Comparison of ENCODE assay signal across 9 cellular contexts in genomic region chr19:7497292-7497691, GRCh38. TPM values are rescaled to one million over a fixed set of nuclear protein-coding genes. Genes with fewer than 3 reads are reported as not detected.
DNase-seq lines count a peak whose midpoint lies in the region; ATAC-seq, FAIRE-seq and TF ChIP-seq lines count a peak whose summit lies in the region.
"Had no signal": no experiment of that assay in that cellular context is flagged by ENCODE, and none has a peak within 500 bp of the region (broad histone marks: within the 10 kb centered on the region; RNA-seq: fewer than 3 reads in every experiment).

No MANE protein-coding gene starts in this region.

- FAIRE-seq in GM12878 (lab: Jason Lieb, UNC) = peak; percentile 54

- H3K9me3 ChIP-seq in MM.1S (replicated peaks; ENCODE audit: insufficient read depth, low read length) (no peaks in the 10 kb centered on the region), GM12878 (replicated peaks; ENCODE audit: control insufficient read depth, insufficient read depth, low read length) (no peaks in the 10 kb centered on the region)

- H3K9me2 ChIP-seq in MM.1S (replicated peaks; ENCODE audit: insufficient read depth, low read length) = no peaks in the 10 kb centered on the region

- H3K4me1 ChIP-seq in MM.1S (ENCODE audit: low read length) = no peaks in the 10 kb centered on the region
- H3K4me1 ChIP-seq in GM12878 (ENCODE audit: control insufficient read depth, insufficient read depth, low read length) = no peaks in the 10 kb centered on the region

- no peaks in the 10 kb centered on the region for H3K27me3 ChIP-seq in GM06990 (replicated peaks; ENCODE audit: control insufficient read depth, insufficient read depth, low read length)
- H3K27me3 ChIP-seq in MM.1S (replicated peaks; ENCODE audit: insufficient read depth, low read length) = peaks cover 76% of the 10 kb centered on the region
- no peaks in the 10 kb centered on the region; a peak in 1 of 4 replicates for H3K27me3 ChIP-seq in GM12878 (replicated peaks in 1 of 2; ENCODE audit: control insufficient read depth in 2 of 2, insufficient read depth in 2 of 2, low read length in 1 of 2)

- H3K4me2 ChIP-seq in MM.1S (ENCODE audit: low read depth, low read length) (no peak overlapping the region), GM12878 (ENCODE audit: control insufficient read depth, insufficient read depth) (no peak overlapping the region)

- H3K4me3 ChIP-seq in GM06990 (replicated peaks; ENCODE audit: low read depth, low read length) (no peak overlapping the region), MM.1S (ENCODE audit: low read length) (no peak overlapping the region), GM12878 (no peak overlapping the region)

- H3K9ac ChIP-seq in MM.1S (ENCODE audit: low read length) (no peak overlapping the region), GM12878 (ENCODE audit: control insufficient read depth, insufficient read depth, low read length) (no peak overlapping the region)

- TF ChIP-seq RAD21 in GM12878 (IDR thresholded peaks at IDR 0.05; ENCODE audit: insufficient read depth, low read depth, low read length) = peak; percentile 29; the same call in 1 of the 2 replicates

- SMC1A ChIA-PET in GM12878 (lab: Charles Lee; ENCODE audit: uncharacterized antibody, unreplicated experiment) = no interaction called here

- POLR2A ChIA-PET in GM12878 (lab: Charles Lee) = no interaction called here

- no peak for TF ChIP-seq POLR2A in GM12878 (IDR thresholded peaks at IDR 0.05; ENCODE audit: low read depth, low read length)

- H3K36me3 Mint-ChIP-seq in naive B cell = no peaks in the 10 kb centered on the region
- H3K36me3 Mint-ChIP-seq in mesothelial cell of epicardium = no peaks in the 10 kb centered on the region

- H3K79me2 ChIP-seq in MM.1S (ENCODE audit: low read length) (no peaks in the 10 kb centered on the region), GM12878 (ENCODE audit: control insufficient read depth, insufficient read depth, low read length) (no peaks in the 10 kb centered on the region)

- no peak for DNase-seq in GM06990 (ENCODE audit: extremely low read depth, insufficient read length)
- peak; percentile 34 for DNase-seq in MM.1S
- DNase-seq in GM12878 (ENCODE audit: low read depth, low spot score) = no peak
- no peak for DNase-seq in naive B cell
- no peak for DNase-seq in middle frontal gyrus (ENCODE audit: extremely low spot score, low spot score)
- DNase-seq in mesothelial cell of epicardium (ENCODE audit: low spot score in 2 of 2, unreplicated experiment in 2 of 2) = no peak
- DNase-seq in activated CD8-positive, alpha-beta memory T cell treated with anti-CD3 and anti-CD28 coated beads, Interleukin-2, amount 50 U/mL, for 48 hours = no peak
- no peak for DNase-seq in NCI-H510A treated with DMSO at 0.1 percent for 48 hours (lab: John Stamatoyannopoulos, UW)

- CTCF ChIA-PET in GM12878 (lab: Yijun Ruan, JAX) = interaction anchor here (0.6 to 1.7 kb wide), 4 partner anchors 19 to 143 kb away, joined by 3 to 7 read pairs (median 3); no protein-coding TSS in a partner anchor

- peak overlapping the region in 1 of 6 donors; percentile 26 for H3K27ac Mint-ChIP-seq in naive B cell
- no peak overlapping the region for H3K27ac Mint-ChIP-seq in mesothelial cell of epicardium
- H3K27ac Mint-ChIP-seq: T-helper 2 cell treated with Interferon-gamma antibody and Interleukin-4, amounts not matched to agents 5 μg/mL and 100 μg/mL, for 36 hours had no signal

- H3K27ac ChIP-seq in MM.1S (ENCODE audit: low read length) (no peak overlapping the region), GM12878 (ENCODE audit: control insufficient read depth, insufficient read depth) (no peak overlapping the region)

- peak overlapping the region in 2 of 8 donors; percentile 17 to 45 for H3K4me3 Mint-ChIP-seq in naive B cell
- no peak overlapping the region for H3K4me3 Mint-ChIP-seq in mesothelial cell of epicardium
- H3K4me3 Mint-ChIP-seq: T-helper 2 cell treated with Interferon-gamma antibody and Interleukin-4, amounts not matched to agents 5 μg/mL and 100 μg/mL, for 36 hours had no signal

- peak; percentile 47 for TF ChIP-seq CTCF in GM06990 (IDR thresholded peaks at IDR 0.05; ENCODE audit: insufficient read depth, low read length, poor library complexity, severe bottlenecking)
- TF ChIP-seq CTCF in MM.1S (IDR thresholded peaks at IDR 0.05; ENCODE audit: low read length) = peak; percentile 49
- peak; percentile 28 to 51 (median 40) for TF ChIP-seq CTCF in GM12878 (IDR thresholded peaks at IDR 0.05 in 2 of 3, conservative IDR thresholded peaks at IDR 0.05 in 1 of 3; ENCODE audit: control insufficient read depth in 2 of 3, extremely low read depth in 1 of 3, insufficient read depth in 1 of 3, low read depth in 3 of 3, low read length in 3 of 3)
- no peak for TF ChIP-seq CTCF in mesothelial cell of epicardium (IDR thresholded peaks at IDR 0.05; ENCODE audit: unreplicated experiment)

- no TSS peak for BruUV-seq in GM12878 (replicated peaks; lab: Mats Ljungman, UMichigan)

- TF ChIP-seq EP300 in GM12878 (IDR thresholded peaks at IDR 0.05; ENCODE audit: borderline replicate concordance in 1 of 2, control insufficient read depth in 1 of 2, low read depth in 2 of 2, low read length in 2 of 2) = no peak

- RAD21 ChIA-PET in GM12878 (lab: Charles Lee; ENCODE audit: unreplicated experiment) = interaction anchor here (0.6 to 1.3 kb wide), 2 partner anchors 71 to 656 kb away, joined by 3 read pairs; no protein-coding TSS in a partner anchor

- in situ Hi-C loops in GM12878 (cut with MboI) = no loop called here

- intact Hi-C loops in GM12878 (cut with micrococcal nuclease; ENCODE audit: unreplicated experiment) = no loop called here

- 43% methylated on average over 7 of the region's 7 CpGs for WGBS in GM12878 (ENCODE audit: insufficient coverage, insufficient replicate concordance, low lambda C conversion rate, missing lambda C conversion rate)

- no peaks in the 10 kb centered on the region for H3K36me3 ChIP-seq in GM06990 (ENCODE audit: control insufficient read depth, insufficient read depth, low read length)
- H3K36me3 ChIP-seq in MM.1S (replicated peaks; ENCODE audit: insufficient read depth, low read length) = no peaks in the 10 kb centered on the region
- no peaks in the 10 kb centered on the region for H3K36me3 ChIP-seq in GM12878 (ENCODE audit: control insufficient read depth in 2 of 2, insufficient read depth in 2 of 2, low read length in 1 of 2)

- H3F3A ChIP-seq in MM.1S (ENCODE audit: insufficient read depth, low read length) = no peaks in the 10 kb centered on the region

- no peaks in the 10 kb centered on the region for H3K9me3 Mint-ChIP-seq in naive B cell
- no peaks in the 10 kb centered on the region for H3K9me3 Mint-ChIP-seq in mesothelial cell of epicardium
- H3K9me3 Mint-ChIP-seq: T-helper 2 cell treated with Interferon-gamma antibody and Interleukin-4, amounts not matched to agents 5 μg/mL and 100 μg/mL, for 36 hours had no signal

- H3K4me1 Mint-ChIP-seq in naive B cell (peaks cover 3 to 8% (median 4%) of the 10 kb centered on the region in 3 donors), mesothelial cell of epicardium (peaks cover 2% of the 10 kb centered on the region)

- H3K27me3 Mint-ChIP-seq in naive B cell (peaks cover 22 to 65% (median 49%) of the 10 kb centered on the region in 3 donors), mesothelial cell of epicardium (ENCODE audit: low read depth) (peaks cover 23% of the 10 kb centered on the region)

- H2AFZ ChIP-seq in MM.1S (ENCODE audit: low read length) (no peak overlapping the region), GM12878 (ENCODE audit: control insufficient read depth, low read depth, low read length) (no peak overlapping the region)

- H4K20me1 ChIP-seq in MM.1S (ENCODE audit: insufficient read depth, low read length) (no peaks in the 10 kb centered on the region), GM12878 (ENCODE audit: control insufficient read depth, insufficient read depth) (no peaks in the 10 kb centered on the region)

- ATAC-seq in GM12878 (peak; percentile 86), naive B cell (ENCODE audit: low read depth in 2 of 2) (peak; percentile 39 to 60)

RNA-seq across cellular contexts. Expression of gene PEX11G, which starts 8.5 kb away (rescaled TPM):
- total RNA-seq in GM12878 (2013; cell fraction: nucleolus; rRNA removed) = not detected in 2 replicates
- 0.73 and 0.82 TPM in 2 replicates for total RNA-seq in GM12878 (2014; rRNA removed)
- 0.40 and 0.51 TPM in 2 replicates for total RNA-seq in GM12878 (2014; rRNA removed; fragmentation: Illumina TruSeq; extraction: Trizol)
- 1.0 and 1.8 TPM in 2 replicates for total RNA-seq in GM12878 (2021)
- polyA plus RNA-seq in GM12878 (2011; ENCODE audit: low read depth) = 0.68 TPM
- 0.19 and 0.29 TPM in 2 replicates for polyA plus RNA-seq in GM12878 (2011; rRNA removed)
- 1.0 and 1.6 TPM in 2 replicates for polyA plus RNA-seq in GM12878 (2011; cell fraction: cytosol; rRNA removed)
- 1.0 and 1.1 TPM in 2 replicates for polyA plus RNA-seq in GM12878 (2011; cell fraction: nucleus; rRNA removed)
- polyA plus RNA-seq in GM12878 (2012) = 1.1 and 1.2 TPM in 2 replicates
- polyA plus RNA-seq in GM12878 (2014; fragmentation: Illumina TruSeq; extraction: Trizol) = 0.38 TPM in 1 of 2 replicates, not detected in the other
- under 1 TPM in 1 of 2 experiments, not detected in 1; 0.05 TPM for polyA plus RNA-seq in GM12878 (2014; fragmentation: Nextera tagmentation; extraction: Ambion mirVana)
- 1.2 and 1.6 TPM in 2 replicates for polyA plus RNA-seq in GM12878 (2014; rRNA removed)
- polyA plus RNA-seq in GM12878 (2016; fragmentation: Nextera tagmentation; extraction: Ambion mirVana) = 1 to 10 TPM; 1.5 to 1.7 TPM
- 0.41 TPM in 1 of 2 replicates, not detected in the other for polyA minus RNA-seq in GM12878 (2011; rRNA and poly(A)+ RNA removed)
- not detected in 2 replicates for polyA minus RNA-seq in GM12878 (2011; cell fraction: cytosol; rRNA and poly(A)+ RNA removed)
- 0.96 TPM in 1 of 2 replicates, not detected in the other for polyA minus RNA-seq in GM12878 (2011; cell fraction: nucleus; rRNA and poly(A)+ RNA removed)
- polyA plus RNA-seq in naive B cell (ENCODE audit: low read depth in 6 of 6) = 1 to 10 TPM in 3 of 6 donors, under 1 TPM in 3; 0.52 to 4.4 (median 1.2) TPM
- total RNA-seq in mesothelial cell of epicardium = 6.5 to 7.3 TPM (median 7.0 TPM) in 3 replicates

RNA-seq across cellular contexts. Expression of gene ZNF358, which starts 18.6 kb away (rescaled TPM):
- total RNA-seq in GM12878 (2013; cell fraction: nucleolus; rRNA removed) = 2.5 and 3.0 TPM in 2 replicates
- total RNA-seq in GM12878 (2014; rRNA removed) (2.1 and 3.0 TPM in 2 replicates), GM12878 (2014; rRNA removed; fragmentation: Illumina TruSeq; extraction: Trizol) (1.8 and 1.9 TPM in 2 replicates), GM12878 (2021) (4.9 and 6.3 TPM in 2 replicates), mesothelial cell of epicardium (67.5 to 68.3 TPM (median 67.9 TPM) in 3 replicates)
- 2.0 TPM for polyA plus RNA-seq in GM12878 (2011; ENCODE audit: low read depth)
- polyA plus RNA-seq in GM12878 (2011; rRNA removed) (0.13 and 0.50 TPM in 2 replicates), GM12878 (2014; fragmentation: Illumina TruSeq; extraction: Trizol) (4.1 and 5.5 TPM in 2 replicates), GM12878 (2014; fragmentation: Nextera tagmentation; extraction: Ambion mirVana) (under 1 TPM in 1 of 2 experiments, not detected in 1; 0.09 TPM), GM12878 (2014; rRNA removed) (2.2 and 4.0 TPM in 2 replicates), GM12878 (2016; fragmentation: Nextera tagmentation; extraction: Ambion mirVana) (under 1 TPM; 0.59 to 0.96 TPM), naive B cell (ENCODE audit: low read depth in 6 of 6) (1 to 10 TPM in 5 of 6 donors, under 1 TPM in 1; 0.94 to 3.5 (median 1.6) TPM)
- polyA plus RNA-seq in GM12878 (2011; cell fraction: cytosol; rRNA removed) = 0.89 and 1.5 TPM in 2 replicates
- 0.43 and 0.63 TPM in 2 replicates for polyA plus RNA-seq in GM12878 (2011; cell fraction: nucleus; rRNA removed)
- 7.2 and 7.6 TPM in 2 replicates for polyA plus RNA-seq in GM12878 (2012)
- 0.15 TPM in 1 of 2 replicates, not detected in the other for polyA minus RNA-seq in GM12878 (2011; rRNA and poly(A)+ RNA removed)
- 0.62 TPM in 1 of 2 replicates, not detected in the other for polyA minus RNA-seq in GM12878 (2011; cell fraction: cytosol; rRNA and poly(A)+ RNA removed)
- 0.24 and 0.57 TPM in 2 replicates for polyA minus RNA-seq in GM12878 (2011; cell fraction: nucleus; rRNA and poly(A)+ RNA removed)

RNA-seq across cellular contexts. Expression of gene MCOLN1, which starts 25.1 kb away (rescaled TPM):
- 9.1 and 9.6 TPM in 2 replicates for total RNA-seq in GM12878 (2013; cell fraction: nucleolus; rRNA removed)
- total RNA-seq in GM12878 (2014; rRNA removed) (2.2 and 2.8 TPM in 2 replicates), GM12878 (2014; rRNA removed; fragmentation: Illumina TruSeq; extraction: Trizol) (2.3 and 3.0 TPM in 2 replicates), GM12878 (2021) (10.9 and 13.9 TPM in 2 replicates), mesothelial cell of epicardium (20.5 to 21.0 TPM (median 20.7 TPM) in 3 replicates)
- polyA plus RNA-seq in GM12878 (2011; ENCODE audit: low read depth) = 2.7 TPM
- polyA plus RNA-seq in GM12878 (2011; rRNA removed) (2.8 and 6.0 TPM in 2 replicates), GM12878 (2014; fragmentation: Illumina TruSeq; extraction: Trizol) (1.9 and 3.7 TPM in 2 replicates), GM12878 (2014; fragmentation: Nextera tagmentation; extraction: Ambion mirVana) (1 to 10 TPM in 1 of 2 experiments, under 1 TPM in 1; 0.42 to 1.4 TPM), GM12878 (2014; rRNA removed) (13.6 and 15.6 TPM in 2 replicates), GM12878 (2016; fragmentation: Nextera tagmentation; extraction: Ambion mirVana) (10 to 100 TPM; 12.4 to 14.4 TPM), naive B cell (ENCODE audit: low read depth in 6 of 6) (1 to 10 TPM; 5.0 to 8.9 (median 6.7) TPM)
- polyA plus RNA-seq in GM12878 (2011; cell fraction: cytosol; rRNA removed) = 5.7 and 8.7 TPM in 2 replicates
- 26.1 and 38.4 TPM in 2 replicates for polyA plus RNA-seq in GM12878 (2011; cell fraction: nucleus; rRNA removed)
- 5.5 and 6.2 TPM in 2 replicates for polyA plus RNA-seq in GM12878 (2012)
- 8.1 and 11.8 TPM in 2 replicates for polyA minus RNA-seq in GM12878 (2011; rRNA and poly(A)+ RNA removed)
- polyA minus RNA-seq in GM12878 (2011; cell fraction: cytosol; rRNA and poly(A)+ RNA removed) = 2.9 and 3.7 TPM in 2 replicates
- polyA minus RNA-seq in GM12878 (2011; cell fraction: nucleus; rRNA and poly(A)+ RNA removed) = 3.7 and 7.2 TPM in 2 replicates

RNA-seq across cellular contexts. Expression of gene PNPLA6, which starts 38.2 kb away (rescaled TPM):
- 136 and 138 TPM in 2 replicates for total RNA-seq in GM12878 (2013; cell fraction: nucleolus; rRNA removed)
- 47.9 and 56.8 TPM in 2 replicates for total RNA-seq in GM12878 (2014; rRNA removed)
- total RNA-seq in GM12878 (2014; rRNA removed; fragmentation: Illumina TruSeq; extraction: Trizol) = 18.7 and 19.2 TPM in 2 replicates
- total RNA-seq in GM12878 (2021) = 105 and 113 TPM in 2 replicates
- polyA plus RNA-seq in GM12878 (2011; ENCODE audit: low read depth) = 21.5 TPM
- polyA plus RNA-seq in GM12878 (2011; rRNA removed) = 9.2 and 16.3 TPM in 2 replicates
- 26.4 and 32.8 TPM in 2 replicates for polyA plus RNA-seq in GM12878 (2011; cell fraction: cytosol; rRNA removed)
- polyA plus RNA-seq in GM12878 (2011; cell fraction: nucleus; rRNA removed) = 99.0 and 144 TPM in 2 replicates
- polyA plus RNA-seq in GM12878 (2012) = 52.2 and 53.4 TPM in 2 replicates
- 9.4 and 23.2 TPM in 2 replicates for polyA plus RNA-seq in GM12878 (2014; fragmentation: Illumina TruSeq; extraction: Trizol)
- polyA plus RNA-seq in GM12878 (2014; fragmentation: Nextera tagmentation; extraction: Ambion mirVana) = 1 to 10 TPM in 1 of 2 experiments, under 1 TPM in 1; 0.95 to 8.4 TPM
- polyA plus RNA-seq in GM12878 (2014; rRNA removed) = 67.9 and 72.2 TPM in 2 replicates
- 10 to 100 TPM; 64.7 to 65.3 TPM for polyA plus RNA-seq in GM12878 (2016; fragmentation: Nextera tagmentation; extraction: Ambion mirVana)
- 22.1 and 68.2 TPM in 2 replicates for polyA minus RNA-seq in GM12878 (2011; rRNA and poly(A)+ RNA removed)
- polyA minus RNA-seq in GM12878 (2011; cell fraction: cytosol; rRNA and poly(A)+ RNA removed) = 25.2 and 52.8 TPM in 2 replicates
- 45.3 and 83.2 TPM in 2 replicates for polyA minus RNA-seq in GM12878 (2011; cell fraction: nucleus; rRNA and poly(A)+ RNA removed)
- polyA plus RNA-seq in naive B cell (ENCODE audit: low read depth in 6 of 6) = 1 to 10 TPM; 4.1 to 9.6 (median 6.6) TPM
- 100 to 117 TPM (median 112 TPM) in 3 replicates for total RNA-seq in mesothelial cell of epicardium
